Comparison of ENCODE assay signal across 1 cellular context in genomic region chr3:171967137-171967783, GRCh38.
TF ChIP-seq lines count a peak whose summit lies in the region.

No MANE protein-coding gene starts in this region.

TF ChIP-seq in HepG2, 621 proteins besides CTCF, POLR2A, EP300 and RAD21 (continued from another document and continues in another):
- TF ChIP-seq DPF2 (CRISPR knock-in tag; IDR thresholded peaks at IDR 0.05; ENCODE audit: borderline replicate concordance, low read depth) (peak; percentile 94), KDM2A (CRISPR knock-in tag; IDR thresholded peaks at IDR 0.05; ENCODE audit: borderline replicate concordance, low read depth) (no peak; the same call in 1 of the 2 replicates), CHD4 (IDR thresholded peaks at IDR 0.05; ENCODE audit: borderline replicate concordance, low read length) (no peak), SOX6 (IDR thresholded peaks at IDR 0.05) (no peak), SOX6 (CRISPR knock-in tag; IDR thresholded peaks at IDR 0.05) (peak; percentile 95), ZBTB7B (CRISPR knock-in tag; IDR thresholded peaks at IDR 0.05) (peak; percentile 50), THAP9 (CRISPR knock-in tag; IDR thresholded peaks at IDR 0.05; ENCODE audit: borderline replicate concordance) (no peak), ZNF101 (CRISPR knock-in tag; IDR thresholded peaks at IDR 0.05; ENCODE audit: borderline replicate concordance, low read depth) (no peak), MLX (CRISPR knock-in tag; IDR thresholded peaks at IDR 0.05) (peak; percentile 69; the same call in 1 of the 2 replicates), LCORL (IDR thresholded peaks at IDR 0.05) (peak; percentile 85; the same call in 1 of the 2 replicates), LCORL (CRISPR knock-in tag; IDR thresholded peaks at IDR 0.05) (peak; percentile 98), ATF2 (CRISPR knock-in tag; IDR thresholded peaks at IDR 0.05) (peak; percentile 98), ZNF460 (CRISPR knock-in tag; IDR thresholded peaks at IDR 0.05; ENCODE audit: borderline replicate concordance) (no peak), NFE2L2 (IDR thresholded peaks at IDR 0.05; ENCODE audit: low read length) (peak; percentile 44; the same call in 1 of the 2 replicates), SRF (IDR thresholded peaks at IDR 0.05; ENCODE audit: low read depth, low read length) (no peak; the same call in 1 of the 2 replicates), ZC3H4 (CRISPR knock-in tag; IDR thresholded peaks at IDR 0.05; ENCODE audit: borderline replicate concordance) (no peak), ZNF292 (CRISPR knock-in tag; IDR thresholded peaks at IDR 0.05; ENCODE audit: borderline replicate concordance, low read depth) (peak; percentile 82; the same call in 1 of the 2 replicates), BORCS8-MEF2B (CRISPR knock-in tag; IDR thresholded peaks at IDR 0.05) (no peak), PCBP1 (IDR thresholded peaks at IDR 0.05; ENCODE audit: borderline replicate concordance, low read depth, low read length) (no peak), ZSCAN30 (CRISPR knock-in tag; IDR thresholded peaks at IDR 0.05) (no peak), GMEB2 (CRISPR knock-in tag; IDR thresholded peaks at IDR 0.05; ENCODE audit: low read depth) (no peak), KMT2A (CRISPR knock-in tag; IDR thresholded peaks at IDR 0.05) (peak; percentile 66; the same call in 1 of the 2 replicates), YEATS4 (CRISPR knock-in tag; IDR thresholded peaks at IDR 0.05; ENCODE audit: borderline replicate concordance) (peak; percentile 81), AHR (CRISPR knock-in tag; IDR thresholded peaks at IDR 0.05) (no peak; the same call in 1 of the 2 replicates), ZBTB37 (CRISPR knock-in tag; IDR thresholded peaks at IDR 0.05) (peak; percentile 85; the same call in 1 of the 2 replicates), SRY (CRISPR knock-in tag; IDR thresholded peaks at IDR 0.05) (no peak), GPBP1L1 (CRISPR knock-in tag; IDR thresholded peaks at IDR 0.05) (no peak), MNT (IDR thresholded peaks at IDR 0.05) (peak; percentile 67), RARG (CRISPR knock-in tag; IDR thresholded peaks at IDR 0.05; ENCODE audit: low read depth) (0 out of 2 replicates have a peak, but pooled peaks have one; percentile 63), PITX1 (CRISPR knock-in tag; IDR thresholded peaks at IDR 0.05) (peak; percentile 91; the same call in 1 of the 2 replicates), ZNF784 (CRISPR knock-in tag; IDR thresholded peaks at IDR 0.05; ENCODE audit: borderline replicate concordance) (0 out of 2 replicates have a peak, but pooled peaks have one; percentile 51), MED8 (CRISPR knock-in tag; IDR thresholded peaks at IDR 0.05; ENCODE audit: insufficient replicate concordance) (peak; percentile 90), CAMTA2 (CRISPR knock-in tag; IDR thresholded peaks at IDR 0.05; ENCODE audit: borderline replicate concordance) (no peak), DNMT3B (CRISPR knock-in tag; conservative IDR thresholded peaks at IDR 0.05) (peak; percentile 94; the same call in 1 of the 2 replicates), ZNF501 (CRISPR knock-in tag; IDR thresholded peaks at IDR 0.05) (no peak), PHF5A (CRISPR knock-in tag; IDR thresholded peaks at IDR 0.05; ENCODE audit: low read depth, unreplicated experiment) (no peak), RBM22 (optimal IDR thresholded peaks at IDR 0.05; ENCODE audit: low read length) (no peak), ZKSCAN5 (CRISPR knock-in tag; IDR thresholded peaks at IDR 0.05) (no peak), SRSF4 (IDR thresholded peaks at IDR 0.05; ENCODE audit: low read depth, low read length, poor library complexity, severe bottlenecking) (no peak), ZNF136 (CRISPR knock-in tag; IDR thresholded peaks at IDR 0.05; ENCODE audit: low read depth) (0 out of 2 replicates have a peak, but pooled peaks have one; percentile 31), PRDM15 (CRISPR knock-in tag; IDR thresholded peaks at IDR 0.05) (no peak), NCOR1 (IDR thresholded peaks at IDR 0.05; ENCODE audit: borderline replicate concordance, low read length) (peak; percentile 69; the same call in 1 of the 2 replicates), MYC (CRISPR knock-in tag; IDR thresholded peaks at IDR 0.05; ENCODE audit: borderline replicate concordance) (no peak; the same call in 1 of the 2 replicates), PHF8 (CRISPR knock-in tag; IDR thresholded peaks at IDR 0.05) (0 out of 2 replicates have a peak, but pooled peaks have one; percentile 36), TCF7L2 (IDR thresholded peaks at IDR 0.05; ENCODE audit: low read depth, low read length) (no peak), ZFP1 (CRISPR knock-in tag; IDR thresholded peaks at IDR 0.05) (peak; percentile 87)
